Comparison of ENCODE assay signal across 22 cellular contexts in the genomic region with DNA sequence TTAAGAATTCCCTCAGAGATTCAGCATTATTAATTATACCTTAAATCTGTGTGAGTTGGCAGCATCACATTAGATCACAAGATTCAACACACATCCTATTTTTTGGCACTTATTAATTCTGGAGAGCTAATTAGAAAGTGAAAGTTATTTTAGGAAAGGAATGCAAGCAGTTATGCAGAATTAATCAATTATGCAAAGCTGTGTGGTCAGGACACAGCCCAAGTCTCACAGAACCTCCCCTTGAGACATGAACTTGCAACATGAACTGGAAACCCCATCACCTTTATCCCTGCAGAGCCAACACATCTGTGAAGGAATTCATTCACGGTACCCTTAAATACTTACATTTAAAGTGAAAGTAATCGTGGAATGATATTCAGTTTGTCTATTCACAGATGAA.
DNase-seq lines count a peak whose midpoint lies in the region; ATAC-seq and TF ChIP-seq lines count a peak whose summit lies in the region.
"Had no signal": no experiment of that assay in that cellular context is flagged by ENCODE, and none has a peak within 500 bp of the region (broad histone marks: within the 10 kb centered on the region; RNA-seq: fewer than 3 reads in every experiment).

No MANE protein-coding gene starts in this region.

- intact Hi-C loops in activated B cell treated with CpG ODN at 0.5 μM for 24 hours (cut with micrococcal nuclease), result no loop called here

- ATAC-seq in activated B cell treated with CpG ODN at 0.5 μM for 24 hours (ENCODE audit: low read depth), result no peak
- peak; percentile 72 to 77 for ATAC-seq in stimulated activated naive B cell treated with anti-CD40 and anti-IgM and Interleukin-4, amounts not matched to agents 10 μg/mL and 1 μg/mL and 100 μg/mL, for 72 hours (replicated peaks)
- no peak for ATAC-seq in HG02798 (IDR thresholded peaks at IDR 0.05; ENCODE audit: poor library complexity, unreplicated experiment)
- ATAC-seq: gastroesophageal sphincter, natural killer cell, Right ventricle myocardium inferior had no signal

- H3K9me3 ChIP-seq in GM23248 (ENCODE audit: low read depth), result no peaks in the 10 kb centered on the region
- H3K9me3 ChIP-seq: gastroesophageal sphincter, sigmoid colon, thyroid gland had no signal

- CTCF ChIA-PET in activated B cell treated with CpG ODN at 0.5 μM for 24 hours (lab: Charles Lee), result no interaction called here

- DNase-seq in GM23248 (no peak), activated B cell treated with CpG ODN at 0.5 μM for 24 hours (no peak), fibroblast of peridontal ligament (ENCODE audit: extremely low read depth) (peak; percentile 41), DMS 273 (lab: John Stamatoyannopoulos, UW; ENCODE audit: unreplicated experiment) (no peak), NCI-H1417 treated with DMSO at 0.1 percent for 48 hours (lab: John Stamatoyannopoulos, UW) (no peak)
- DNase-seq in stimulated activated naive B cell treated with anti-CD40 and anti-IgM and Interleukin-4, amounts not matched to agents 10 μg/mL and 1 μg/mL and 100 μg/mL, for 72 hours, result no peak
- DNase-seq: activated CD4-positive, alpha-beta T cell treated with anti-CD3 and anti-CD28 coated beads, Interleukin-2, amount 10 ng/mL, durations not matched to agents 7 days and 5 days; activated CD8-positive, alpha-beta memory T cell treated with anti-CD3 and anti-CD28 coated beads, Interleukin-2, amount 50 U/mL, for 4 hours; AML-193; kidney glomerular epithelial cell; natural killer cell; NCI-H1436; NCI-H2171; sigmoid colon; stimulated activated naive CD4-positive, alpha-beta T cell; T-helper 1 cell; thyroid gland had no signal

- peak overlapping the region; percentile 60 for H3K4me2 ChIP-seq in GM23248 (ENCODE audit: unreplicated experiment)

- peaks cover 4% of the 10 kb centered on the region; the same call in 1 of the 2 replicates for H3K9me2 ChIP-seq in GM23248 (ENCODE audit: insufficient read depth)

- H3F3A ChIP-seq in GM23248 (ENCODE audit: insufficient read depth), result no peaks in the 10 kb centered on the region

- no peak overlapping the region for H2AFZ ChIP-seq in GM23248

- no peak overlapping the region for H3K27ac ChIP-seq in GM23248
- H3K27ac ChIP-seq: gastroesophageal sphincter, sigmoid colon, thyroid gland had no signal

- peak overlapping the region; percentile 31 for H3K4me3 ChIP-seq in GM23248
- H3K4me3 ChIP-seq: gastroesophageal sphincter, thyroid gland had no signal

- H3K27me3 Mint-ChIP-seq in activated B cell treated with CpG ODN at 0.5 μM for 24 hours, result no peaks in the 10 kb centered on the region
- H3K27me3 Mint-ChIP-seq in stimulated activated naive B cell treated with anti-CD40 and anti-IgM and Interleukin-4, amounts not matched to agents 10 μg/mL and 1 μg/mL and 100 μg/mL, for 72 hours, result no peaks in the 10 kb centered on the region
- H3K27me3 Mint-ChIP-seq: activated CD4-positive, alpha-beta T cell treated with anti-CD3 and anti-CD28 coated beads, Interleukin-2, amount 10 ng/mL, durations not matched to agents 7 days and 5 days; dendritic cell treated with granulocyte-macrophage colony-stimulating factor and Interleukin-4, amounts not matched to agents 40 ng/mL and 50 ng/mL, for 4 days had no signal

- no peaks in the 10 kb centered on the region for H4K20me1 ChIP-seq in GM23248 (ENCODE audit: insufficient read depth)

- H3K4me1 Mint-ChIP-seq in activated B cell treated with CpG ODN at 0.5 μM for 24 hours, result peaks cover 28% of the 10 kb centered on the region
- H3K4me1 Mint-ChIP-seq in stimulated activated naive B cell treated with anti-CD40 and anti-IgM and Interleukin-4, amounts not matched to agents 10 μg/mL and 1 μg/mL and 100 μg/mL, for 72 hours, result peaks cover 25 to 49% of the 10 kb centered on the region in 2 donors

- peak overlapping the region; percentile 20 for H3K4me3 Mint-ChIP-seq in activated B cell treated with CpG ODN at 0.5 μM for 24 hours
- peak overlapping the region in 1 of 2 donors; percentile 37 for H3K4me3 Mint-ChIP-seq in stimulated activated naive B cell treated with anti-CD40 and anti-IgM and Interleukin-4, amounts not matched to agents 10 μg/mL and 1 μg/mL and 100 μg/mL, for 72 hours
- H3K4me3 Mint-ChIP-seq: activated CD4-positive, alpha-beta T cell treated with anti-CD3 and anti-CD28 coated beads, Interleukin-2, amount 10 ng/mL, durations not matched to agents 7 days and 5 days; dendritic cell treated with granulocyte-macrophage colony-stimulating factor and Interleukin-4, amounts not matched to agents 40 ng/mL and 50 ng/mL, for 4 days; natural killer cell had no signal

- no peaks in the 10 kb centered on the region for H3K9me3 Mint-ChIP-seq in activated B cell treated with CpG ODN at 0.5 μM for 24 hours
- H3K9me3 Mint-ChIP-seq in stimulated activated naive B cell treated with anti-CD40 and anti-IgM and Interleukin-4, amounts not matched to agents 10 μg/mL and 1 μg/mL and 100 μg/mL, for 72 hours, result no peaks in the 10 kb centered on the region
- H3K9me3 Mint-ChIP-seq: activated CD4-positive, alpha-beta T cell treated with anti-CD3 and anti-CD28 coated beads, Interleukin-2, amount 10 ng/mL, durations not matched to agents 7 days and 5 days; activated T-helper 2 cell treated with anti-CD3 and anti-CD28 coated beads, Interferon-gamma antibody, Interleukin-2, Interleukin-4, amounts not matched to agents 10 μg/mL and 5 μg/mL and 100 μg/mL, durations not matched to agents 14 hours and 24 hours and 36 hours; dendritic cell treated with granulocyte-macrophage colony-stimulating factor and Interleukin-4, amounts not matched to agents 40 ng/mL and 50 ng/mL, for 4 days; natural killer cell had no signal

- in situ Hi-C loops in GM23248 (cut with MboI), result no loop called here

- H3K9ac ChIP-seq in GM23248, result peak overlapping the region; percentile 3; the same call in 1 of the 2 replicates

- H3K36me3 ChIP-seq in GM23248 (ENCODE audit: low read depth), result no peaks in the 10 kb centered on the region
- H3K36me3 ChIP-seq: gastroesophageal sphincter, sigmoid colon, thyroid gland had no signal

- peaks cover 13% of the 10 kb centered on the region; the same call in 1 of the 2 replicates for H3K4me1 ChIP-seq in GM23248 (ENCODE audit: insufficient read depth)

- no peak overlapping the region for H3K27ac Mint-ChIP-seq in activated B cell treated with CpG ODN at 0.5 μM for 24 hours
- H3K27ac Mint-ChIP-seq in stimulated activated naive B cell treated with anti-CD40 and anti-IgM and Interleukin-4, amounts not matched to agents 10 μg/mL and 1 μg/mL and 100 μg/mL, for 72 hours, result no peak overlapping the region
- H3K27ac Mint-ChIP-seq: activated CD4-positive, alpha-beta T cell treated with anti-CD3 and anti-CD28 coated beads, Interleukin-2, amount 10 ng/mL, durations not matched to agents 7 days and 5 days; activated T-helper 2 cell treated with anti-CD3 and anti-CD28 coated beads, Interferon-gamma antibody, Interleukin-2, Interleukin-4, amounts not matched to agents 10 μg/mL and 5 μg/mL and 100 μg/mL, durations not matched to agents 14 hours and 24 hours and 36 hours; dendritic cell treated with granulocyte-macrophage colony-stimulating factor and Interleukin-4, amounts not matched to agents 40 ng/mL and 50 ng/mL, for 4 days; natural killer cell had no signal

- peaks cover 100% of the 10 kb centered on the region for H3K79me2 ChIP-seq in GM23248 (ENCODE audit: insufficient read depth)

- WGBS in GM23248 (ENCODE audit: low coverage in 1 of 2, low lambda C conversion rate in 2 of 2, missing lambda C conversion rate in 2 of 2), 2 experiments, result 13 to 20% methylated on average over 2 of the region's 2 CpGs

- H3K27me3 ChIP-seq in GM23248 (replicated peaks; ENCODE audit: insufficient read depth), result no peaks in the 10 kb centered on the region
- H3K27me3 ChIP-seq: gastroesophageal sphincter, sigmoid colon, thyroid gland had no signal

- POLR2A ChIA-PET in activated B cell treated with CpG ODN at 0.5 μM for 24 hours (lab: Charles Lee), result no interaction called here

- no peaks in the 10 kb centered on the region for H3K36me3 Mint-ChIP-seq in activated B cell treated with CpG ODN at 0.5 μM for 24 hours (ENCODE audit: low read depth)
- H3K36me3 Mint-ChIP-seq in stimulated activated naive B cell treated with anti-CD40 and anti-IgM and Interleukin-4, amounts not matched to agents 10 μg/mL and 1 μg/mL and 100 μg/mL, for 72 hours, result peaks cover 3 to 6% of the 10 kb centered on the region in 2 donors
- H3K36me3 Mint-ChIP-seq: natural killer cell had no signal

- no peak for TF ChIP-seq CTCF in activated B cell treated with CpG ODN at 0.5 μM for 24 hours (IDR thresholded peaks at IDR 0.05)

Comparison
In these comparisons a context has a peak if more than half of its experiments do, and no peak if none do; other contexts are left out.
1. ATAC-seq: peak in stimulated activated naive B cell treated with anti-CD40 and anti-IgM and Interleukin-4, amounts not matched to agents 10 μg/mL and 1 μg/mL and 100 μg/mL, for 72 hours (2 of 2); none in activated B cell treated with CpG ODN at 0.5 μM for 24 hours (single experiment) and HG02798 (single experiment).